9 cellular contexts compared by ENCODE assay signal in the genomic region with DNA sequence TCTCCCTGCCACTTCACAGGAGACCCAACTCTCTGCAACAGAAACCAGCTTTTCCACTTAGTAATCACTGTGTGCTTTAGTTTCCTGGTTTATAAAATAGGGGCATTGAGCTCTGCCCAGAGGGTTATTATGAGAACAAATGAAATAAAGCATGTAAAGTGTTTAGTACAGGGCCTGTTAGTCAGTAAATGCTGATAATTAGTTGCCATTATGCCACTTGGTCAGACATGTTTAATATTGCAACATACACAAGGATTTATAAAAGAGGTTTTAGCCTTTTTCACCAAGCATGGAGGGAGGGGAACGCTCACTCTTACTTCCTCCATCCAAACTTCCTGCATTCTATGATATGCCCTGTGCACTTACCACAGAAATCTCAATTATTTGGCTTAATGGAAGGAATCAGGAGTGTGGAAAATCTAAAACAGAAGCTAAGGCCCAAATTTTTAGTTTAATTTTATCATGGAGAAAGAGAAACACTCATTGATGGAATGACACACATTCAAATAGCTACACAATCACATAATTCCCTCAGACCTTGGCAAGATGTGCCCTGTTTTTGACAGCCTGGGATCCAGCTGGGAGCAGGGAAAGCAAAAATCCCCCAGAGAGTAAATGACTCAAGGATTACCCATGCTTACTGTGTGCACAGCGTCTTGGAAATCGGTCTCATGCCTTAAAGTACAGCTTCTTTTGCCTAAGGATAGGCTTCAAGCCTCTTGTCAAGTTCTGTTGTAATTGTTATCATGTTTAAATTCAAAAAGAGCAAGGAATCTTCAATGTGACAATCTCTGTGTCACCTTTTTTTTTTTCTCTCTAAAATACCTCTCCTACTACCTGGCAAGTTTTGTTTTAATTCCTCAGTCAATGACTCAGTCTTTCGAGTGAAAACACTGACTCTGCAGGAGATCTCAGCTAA. TPM values are rescaled to one million over a fixed set of nuclear protein-coding genes. Genes with fewer than 3 reads are reported as not detected.
DNase-seq lines count a peak whose midpoint lies in the region; ATAC-seq and TF ChIP-seq lines count a peak whose summit lies in the region.
"Had no signal": no experiment of that assay in that cellular context is flagged by ENCODE, and none has a peak within 500 bp of the region (broad histone marks: within the 10 kb centered on the region; RNA-seq: fewer than 3 reads in every experiment).

No MANE protein-coding gene starts in this region.

- H3K27me3 ChIP-seq in gastrocnemius medialis: no peaks in the 10 kb centered on the region

- no peak for TF ChIP-seq POLR2A in gastrocnemius medialis (IDR thresholded peaks at IDR 0.05)

- no peaks in the 10 kb centered on the region for H3K36me3 ChIP-seq in gastrocnemius medialis

- POLR2A ChIA-PET in RWPE1 (lab: Yijun Ruan, JAX; ENCODE audit: low non-redundant PET): no interaction called here

- no peaks in the 10 kb centered on the region for H3K9me3 ChIP-seq in gastrocnemius medialis

- DNase-seq in ELR (ENCODE audit: low read depth) (peak; percentile 89), RWPE1 (ENCODE audit: low spot score) (peak; percentile 85), fibroblast of the aortic adventitia (ENCODE audit: low read depth) (peak; percentile 96), gastrocnemius medialis (peak in 1 of 2 donors; percentile 48), NCI-H1092 treated with DMSO at 0.1 percent for 48 hours (lab: John Stamatoyannopoulos, UW) (no peak), germinal center (ENCODE audit: low spot score) (no peak), KBM-7 (no peak), NCI-H2107 (lab: John Stamatoyannopoulos, UW) (no peak)
- DNase-seq: NCI-H510A had no signal

- CTCF ChIA-PET in RWPE1 (lab: Yijun Ruan, JAX): interaction anchor here (0.7 to 1.6 kb wide), 4 partner anchors 13 to 201 kb away, joined by 3 to 6 read pairs (median 4); no protein-coding TSS in a partner anchor

- H3K4me1 ChIP-seq in gastrocnemius medialis: no peaks in the 10 kb centered on the region

- TF ChIP-seq CTCF in RWPE1 (conservative IDR thresholded peaks at IDR 0.05; ENCODE audit: low read depth) (no peak), fibroblast of the aortic adventitia (IDR thresholded peaks at IDR 0.05; ENCODE audit: insufficient read depth, low read length) (no peak), gastrocnemius medialis (IDR thresholded peaks at IDR 0.05 in 4 of 5, conservative IDR thresholded peaks at IDR 0.05 in 1 of 5) (no peak)

- intact Hi-C loops in gastrocnemius medialis (cut with DNase I; ENCODE audit: low total_unique reads): no loop called here

- H3K4me3 ChIP-seq in fibroblast of the aortic adventitia (ENCODE audit: low read depth, low read length): no peak overlapping the region
- H3K4me3 ChIP-seq in gastrocnemius medialis: no peak overlapping the region

- peak; percentile 68 to 75 for ATAC-seq in gastrocnemius medialis

- in situ Hi-C loops in gastrocnemius medialis (cut with MboI; ENCODE audit: low sequenced_read_pairs in 4 of 4) (no loop called here), KBM-7 (cut with MboI; ENCODE audit: low pct_unique_long_range_greater_than_20kb, low sequenced_read_pairs) (no loop called here)

- H3K27ac ChIP-seq in RWPE1 (no peak overlapping the region), gastrocnemius medialis (no peak overlapping the region)

RNA-seq across cellular contexts. Expression of gene ZNF474, which starts 34.1 kb away (rescaled TPM):
- total RNA-seq in fibroblast of the aortic adventitia (ENCODE audit: low replicate concordance) (0.09 TPM in 1 of 2 replicates, not detected in the other), gastrocnemius medialis (under 1 TPM in 1 of 4 donors, not detected in 3; 0.16 TPM)

Comparison
In these comparisons a context has a peak if more than half of its experiments do, and no peak if none do; other contexts are left out.
1. DNase-seq: peak in ELR (single experiment), RWPE1 (single experiment) and fibroblast of the aortic adventitia (single experiment); none in NCI-H1092 treated with DMSO at 0.1 percent for 48 hours (single experiment), germinal center (single experiment), KBM-7 (single experiment) and NCI-H2107 (single experiment).